Comparison of ENCODE assay signal across 12 cellular contexts in the genomic region with DNA sequence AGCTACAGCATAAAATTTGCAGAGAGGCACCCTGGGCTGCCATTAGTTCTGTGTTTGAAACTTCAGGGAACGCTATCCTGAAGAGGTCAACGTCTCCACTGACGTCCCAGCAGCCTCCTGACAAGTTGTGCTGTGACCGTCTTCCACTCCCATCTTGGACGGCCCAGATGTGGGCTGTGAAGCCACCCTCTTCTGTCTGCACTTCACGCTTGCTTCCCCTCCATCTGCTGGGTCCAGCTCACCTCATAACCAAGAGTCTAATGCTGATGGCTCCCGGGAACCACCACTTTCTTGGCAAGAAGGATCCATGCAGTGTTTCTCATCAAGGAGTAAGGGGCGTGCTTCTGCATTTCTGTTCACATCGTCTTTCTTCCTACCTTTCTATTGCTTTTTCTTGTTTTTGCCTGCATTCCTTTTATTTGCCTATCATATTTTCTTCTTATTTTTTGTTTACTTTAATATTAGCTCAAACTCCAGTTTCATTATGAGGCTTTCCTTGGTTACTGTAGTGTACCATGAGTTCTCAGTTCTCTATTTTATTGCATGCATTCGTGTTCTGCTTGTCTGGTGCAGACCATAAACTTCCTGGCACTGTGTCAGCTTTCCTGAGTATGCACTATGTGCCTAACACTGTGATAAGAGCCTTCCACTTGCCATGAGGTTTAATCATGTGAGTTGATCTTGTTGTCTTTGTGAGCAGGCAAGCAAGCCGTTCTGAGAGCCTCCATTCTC.
DNase-seq lines count a peak whose midpoint lies in the region; ATAC-seq lines count a peak whose summit lies in the region.
"Had no signal": no experiment of that assay in that cellular context is flagged by ENCODE, and none has a peak within 500 bp of the region (broad histone marks: within the 10 kb centered on the region; RNA-seq: fewer than 3 reads in every experiment).

No MANE protein-coding gene starts in this region.

- ATAC-seq in GM19372 (IDR thresholded peaks at IDR 0.05; ENCODE audit: low read depth, unreplicated experiment): peak; percentile 100
- peak; percentile 98 for ATAC-seq in HG02973 (IDR thresholded peaks at IDR 0.05; ENCODE audit: unreplicated experiment)
- ATAC-seq in effector memory CD8-positive, alpha-beta T cell (replicated peaks): no peak
- ATAC-seq: HCT116 had no signal

- H3K4me3 ChIP-seq in GM08714 (ENCODE audit: low read length): peak overlapping the region; percentile 10; the same call in 1 of the 2 replicates

- H3K27me3 Mint-ChIP-seq in effector memory CD8-positive, alpha-beta T cell: no peaks in the 10 kb centered on the region

- peaks cover 0 to 4% of the 10 kb centered on the region in 2 donors for H3K9me3 Mint-ChIP-seq in effector memory CD8-positive, alpha-beta T cell

- H3K4me1 Mint-ChIP-seq in effector memory CD8-positive, alpha-beta T cell (ENCODE audit: low read depth in 2 of 2): no peaks in the 10 kb centered on the region

- no peaks in the 10 kb centered on the region for H3K36me3 Mint-ChIP-seq in effector memory CD8-positive, alpha-beta T cell (ENCODE audit: insufficient read depth)

- DNase-seq in OCI-M1 (lab: John Stamatoyannopoulos, UW) (peak; percentile 41), NK-92 (lab: John Stamatoyannopoulos, UW; ENCODE audit: unreplicated experiment) (no peak), NCI-H69 (lab: John Stamatoyannopoulos, UW) (no peak)
- no peak for DNase-seq in activated CD4-positive, alpha-beta T cell treated with anti-CD3 and anti-CD28 coated beads for 48 hours
- no peak for DNase-seq in effector memory CD8-positive, alpha-beta T cell
- DNase-seq: activated CD4-positive, alpha-beta T cell treated with anti-CD3 and anti-CD28 coated beads for 1 hour; NCI-H510A treated with DMSO at 0.1 percent for 48 hours; stimulated activated CD4-positive, alpha-beta T cell treated with anti-CD3 and anti-CD28 coated beads, Interleukin-4, amount 100 ng/mL, for 24 hours had no signal

- no peak overlapping the region for H3K27ac Mint-ChIP-seq in effector memory CD8-positive, alpha-beta T cell

- no peak overlapping the region for H3K4me3 Mint-ChIP-seq in effector memory CD8-positive, alpha-beta T cell
